In genomic region chr17:19301274-19301946, GRCh38 we compare ENCODE assay signal across 1 cellular context.
TF ChIP-seq lines count a peak whose summit lies in the region.

No MANE protein-coding gene starts in this region.

TF ChIP-seq in H1, 55 proteins besides CTCF, POLR2A, EP300 and RAD21:
- TF ChIP-seq SRF (IDR thresholded peaks at IDR 0.05; ENCODE audit: low read depth, low read length) = no peak
- no peak for TF ChIP-seq MAX (IDR thresholded peaks at IDR 0.05)
- no peak for TF ChIP-seq CBX8 (IDR thresholded peaks at IDR 0.05; ENCODE audit: borderline replicate concordance, low read depth, low read length)
- no peak for TF ChIP-seq USF2 (IDR thresholded peaks at IDR 0.05; ENCODE audit: low read length)
- no peak for TF ChIP-seq JUND (IDR thresholded peaks at IDR 0.05; ENCODE audit: low read length)
- no peak for TF ChIP-seq CTBP2 (IDR thresholded peaks at IDR 0.05; ENCODE audit: borderline replicate concordance, insufficient read depth, insufficient read length, low read length)
- TF ChIP-seq CEBPB (IDR thresholded peaks at IDR 0.05; ENCODE audit: low read depth, low read length) = no peak
- no peak for TF ChIP-seq EGR1 (IDR thresholded peaks at IDR 0.05; ENCODE audit: borderline replicate concordance, low read depth, low read length)
- no peak for TF ChIP-seq HDAC6 (IDR thresholded peaks at IDR 0.05; ENCODE audit: low read depth, low read length)
- no peak for TF ChIP-seq TAF1 (IDR thresholded peaks at IDR 0.05; ENCODE audit: low read depth, low read length)
- no peak for TF ChIP-seq ATF3 (IDR thresholded peaks at IDR 0.05; ENCODE audit: insufficient read depth, low read depth, low read length)
- no peak for TF ChIP-seq KDM5A (IDR thresholded peaks at IDR 0.05; ENCODE audit: low read length)
- TF ChIP-seq SUZ12 (IDR thresholded peaks at IDR 0.05; ENCODE audit: low read length) = no peak
- no peak for TF ChIP-seq SIX5 (IDR thresholded peaks at IDR 0.05; ENCODE audit: low read depth, low read length)
- no peak for TF ChIP-seq CHD2 (IDR thresholded peaks at IDR 0.05; ENCODE audit: low read length)
- TF ChIP-seq PHF8 (conservative IDR thresholded peaks at IDR 0.05; ENCODE audit: low read depth, low read length) = no peak
TF ChIP-seq in H1: peak in this region for 0.
